17 cellular contexts compared by ENCODE assay signal in genomic region chr9:15965246-15965745, GRCh38.
DNase-seq lines count a peak whose midpoint lies in the region; ATAC-seq, FAIRE-seq and TF ChIP-seq lines count a peak whose summit lies in the region.
"Had no signal": no experiment of that assay in that cellular context is flagged by ENCODE, and none has a peak within 500 bp of the region (broad histone marks: within the 10 kb centered on the region; RNA-seq: fewer than 3 reads in every experiment).

No MANE protein-coding gene starts in this region.

- H3K4me3 ChIP-seq in A673 (ENCODE audit: low read depth, low read length, poor library complexity, severe bottlenecking) (no peak overlapping the region), brain microvascular endothelial cell (ENCODE audit: low read depth, low read length) (no peak overlapping the region), trophoblast cell (ENCODE audit: low read depth, low read length) (no peak overlapping the region)

- no peak for FAIRE-seq in GM19239 (lab: Jason Lieb, UNC)
- FAIRE-seq: GM18507 had no signal

- H3K36me3 ChIP-seq in A673 (ENCODE audit: insufficient read depth, low read length, poor library complexity, severe bottlenecking): peaks cover 7% of the 10 kb centered on the region
- no peaks in the 10 kb centered on the region for H3K36me3 ChIP-seq in brain microvascular endothelial cell (replicated peaks)
- H3K36me3 ChIP-seq in trophoblast cell (ENCODE audit: control insufficient read depth in 1 of 2, insufficient read depth in 2 of 2, low read length in 2 of 2): no peaks in the 10 kb centered on the region
- H3K36me3 ChIP-seq: BE2C had no signal

- no peak overlapping the region for H4K91ac ChIP-seq in trophoblast cell (ENCODE audit: low read depth, low read length)

- H3K14ac ChIP-seq in trophoblast cell (ENCODE audit: low read length): no peak overlapping the region

- CTCF ChIA-PET in A673 (lab: Charles Lee): no interaction called here

- no peak for ATAC-seq in HG02981 (IDR thresholded peaks at IDR 0.05; ENCODE audit: unreplicated experiment)
- ATAC-seq in GM21825 (IDR thresholded peaks at IDR 0.05; ENCODE audit: unreplicated experiment): no peak

- H3K4ac ChIP-seq in trophoblast cell (ENCODE audit: low read depth, low read length): no peak overlapping the region

- no peak overlapping the region for H3K9ac ChIP-seq in trophoblast cell (ENCODE audit: low read length)

- no peak overlapping the region for H2BK12ac ChIP-seq in trophoblast cell (ENCODE audit: low read length)

- TF ChIP-seq CTCF in A673 (conservative IDR thresholded peaks at IDR 0.05; ENCODE audit: low read depth, low read length) (no peak), brain microvascular endothelial cell (IDR thresholded peaks at IDR 0.05; ENCODE audit: low read depth, low read length, missing control alignments) (no peak)

- H3K79me2 ChIP-seq in trophoblast cell (ENCODE audit: control insufficient read depth, insufficient read depth, low read length, poor library complexity): no peaks in the 10 kb centered on the region

- no peak overlapping the region for H2AK5ac ChIP-seq in trophoblast cell (ENCODE audit: low read length)

- no peaks in the 10 kb centered on the region for H3K79me1 ChIP-seq in trophoblast cell (ENCODE audit: low read length)

- H2AFZ ChIP-seq in trophoblast cell (ENCODE audit: insufficient read depth, low read length, poor library complexity): no peak overlapping the region

- H3K23ac ChIP-seq in trophoblast cell (ENCODE audit: low read length): no peak overlapping the region

- BruUV-seq in A673 (replicated peaks; lab: Mats Ljungman, UMichigan): TSS peak; percentile 1

- WGBS in trophoblast cell (ENCODE audit: extremely low coverage, insufficient coverage, insufficient read length): no CpG with 5 or more reads among the region's 2 CpGs

- no peaks in the 10 kb centered on the region for H3K9me3 ChIP-seq in A673 (ENCODE audit: low read depth, low read length, poor library complexity, severe bottlenecking)
- no peaks in the 10 kb centered on the region for H3K9me3 ChIP-seq in trophoblast cell (ENCODE audit: insufficient read depth, low read depth, low read length)
- H3K9me3 ChIP-seq: BE2C had no signal

- H2BK5ac ChIP-seq in trophoblast cell (ENCODE audit: low read depth, low read length, poor library complexity): no peak overlapping the region

- DNase-seq in A673 (ENCODE audit: low spot score): no peak
- peak; percentile 74 for DNase-seq in NCI-H226
- DNase-seq in brain microvascular endothelial cell: peak; percentile 14
- peak; percentile 66 to 92 for DNase-seq in trophoblast cell
- DNase-seq in GM19239 (ENCODE audit: insufficient read length, low spot score): no peak
- DNase-seq: 8988T; BE2C; CD4-positive, alpha-beta memory T cell; DMS153; DMS79 treated with DMSO at 0.1 percent for 48 hours; GF-D8; GOT3; H9 had no signal

- in situ Hi-C loops in brain microvascular endothelial cell (cut with HindIII; ENCODE audit: low pct_ligation_motif_present, low sequenced_read_pairs): no loop called here

- intact Hi-C loops in A673 (cut with micrococcal nuclease; ENCODE audit: unreplicated experiment): no loop called here

- no peak overlapping the region for H2BK120ac ChIP-seq in trophoblast cell (ENCODE audit: insufficient read depth, low read length, poor library complexity)

- H3K4me2 ChIP-seq in trophoblast cell (ENCODE audit: low read length): no peak overlapping the region

- peaks cover 21% of the 10 kb centered on the region for H3K4me1 ChIP-seq in A673 (ENCODE audit: insufficient read depth, low read length, poor library complexity, severe bottlenecking)
- no peaks in the 10 kb centered on the region for H3K4me1 ChIP-seq in trophoblast cell (ENCODE audit: control insufficient read depth in 1 of 2, insufficient read depth in 2 of 2, low read length in 2 of 2)
- H3K4me1 ChIP-seq: BE2C had no signal

- H3K27ac ChIP-seq in A673 (ENCODE audit: low read depth, low read length, poor library complexity, severe bottlenecking): no peak overlapping the region
- no peak overlapping the region for H3K27ac ChIP-seq in brain microvascular endothelial cell
- no peak overlapping the region for H3K27ac ChIP-seq in trophoblast cell (ENCODE audit: low read depth, low read length)
- H3K27ac ChIP-seq: C4-2B had no signal

- H4K12ac ChIP-seq in trophoblast cell (ENCODE audit: low read depth, low read length): no peak overlapping the region

- no peak overlapping the region for H4K8ac ChIP-seq in trophoblast cell (ENCODE audit: low read depth, low read length)

- POLR2A ChIA-PET in A673 (lab: Charles Lee; ENCODE audit: low non-redundant PET): no interaction called here

- H3K27me3 ChIP-seq in A673 (replicated peaks; ENCODE audit: insufficient read depth, low read depth, low read length, poor library complexity) (no peaks in the 10 kb centered on the region), brain microvascular endothelial cell (replicated peaks) (no peaks in the 10 kb centered on the region), trophoblast cell (ENCODE audit: insufficient read depth, low read length) (no peaks in the 10 kb centered on the region)
- H3K27me3 ChIP-seq: BE2C had no signal

- H3K18ac ChIP-seq in trophoblast cell (ENCODE audit: low read length): no peak overlapping the region

Comparison
In these comparisons a context has a peak if more than half of its experiments do, and no peak if none do; other contexts are left out.
1. DNase-seq: peak in NCI-H226 (single experiment), brain microvascular endothelial cell (single experiment) and trophoblast cell (2 of 2); none in A673 (single experiment) and GM19239 (single experiment).